8 cellular contexts compared by ENCODE assay signal in the genomic region with DNA sequence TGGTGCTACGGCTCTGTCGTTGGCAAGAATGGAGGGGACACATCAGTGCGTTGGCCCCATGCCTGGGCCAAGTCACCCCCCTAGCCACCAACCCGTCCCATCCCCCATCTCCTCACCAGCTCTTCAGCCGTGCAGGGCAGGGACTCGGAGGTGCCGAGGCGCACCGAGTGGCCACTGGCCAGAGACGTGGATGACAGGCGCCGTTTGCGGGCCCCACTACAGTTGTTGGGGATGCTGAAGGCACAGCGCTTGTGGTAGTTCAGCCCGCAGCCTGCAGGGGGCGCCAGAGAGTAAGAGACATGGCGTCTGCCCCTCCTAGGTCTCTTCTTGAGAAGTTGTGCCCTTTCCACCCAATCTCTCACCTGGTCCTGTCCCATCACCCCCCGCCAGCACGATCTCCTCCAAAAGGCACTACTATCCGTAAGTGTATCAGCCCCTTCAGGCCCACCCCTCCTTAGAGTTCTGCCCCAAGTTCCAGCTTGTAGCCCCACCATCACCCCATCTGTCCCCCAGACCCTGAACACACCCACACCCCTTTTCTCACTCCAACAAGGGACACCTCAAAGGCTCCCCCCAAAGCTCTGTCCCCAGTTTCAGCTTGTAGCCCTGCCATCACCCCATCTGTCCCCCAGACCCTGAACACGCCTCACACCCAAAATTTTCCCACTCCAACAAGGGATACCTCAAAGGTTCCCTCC. TPM values are rescaled to one million over a fixed set of nuclear protein-coding genes. Genes with fewer than 3 reads are reported as not detected.
A peak's percentile ranks its signal among the peaks of the same experiment; 100 is the strongest.
DNase-seq lines count a peak whose midpoint lies in the region; ATAC-seq lines count a peak whose summit lies in the region.

No MANE protein-coding gene starts in this region.

- DNase-seq in ACHN (peak; percentile 27), GM19240 (ENCODE audit: insufficient read length, low spot score) (peak; percentile 80), RPMI8226 (peak; percentile 72), activated gamma-delta T cell (lab: John Stamatoyannopoulos, UW) (peak; percentile 68), Right ventricle myocardium inferior (ENCODE audit: missing footprints) (peak; percentile 91), sciatic nerve (ENCODE audit: low spot score) (peak; percentile 90), SK-N-DZ (ENCODE audit: low spot score) (no peak)

- in situ Hi-C loops in ACHN (cut with HindIII; ENCODE audit: low pct_ligation_motif_present, low pct_unique_long_range_greater_than_20kb, low sequenced_read_pairs), result no loop called here

- intact Hi-C loops in Right ventricle myocardium inferior (cut with DNase I), result loop anchor here (1.0 to 5.0 kb wide), 2 partner anchors 24 to 43 kb away; partner anchors contain the start of genes FKRP and STRN4
- intact Hi-C loops in sciatic nerve (cut with DNase I), result no loop called here

- ATAC-seq in Right ventricle myocardium inferior (peak; percentile 69), sciatic nerve (peak; percentile 81), GM19463 (IDR thresholded peaks at IDR 0.05; ENCODE audit: unreplicated experiment) (no peak)

RNA-seq across cellular contexts. Expression of gene PRKD2, which starts 12.4 kb away (rescaled TPM):
- total RNA-seq in Right ventricle myocardium inferior (9.6 TPM), sciatic nerve (54.0 TPM)
- polyA plus RNA-seq in SK-N-DZ (2014; cell fraction: cytosol; rRNA removed), result 7.4 and 8.8 TPM in 2 replicates
- 10.0 and 12.7 TPM in 2 replicates for polyA plus RNA-seq in SK-N-DZ (2014; cell fraction: nucleus; rRNA removed)

RNA-seq across cellular contexts. Expression of gene FKRP, which starts 41.3 kb away (rescaled TPM):
- total RNA-seq in Right ventricle myocardium inferior (16.2 TPM), sciatic nerve (25.2 TPM)
- polyA plus RNA-seq in SK-N-DZ (2014; cell fraction: cytosol; rRNA removed), result 10.1 and 19.0 TPM in 2 replicates
- polyA plus RNA-seq in SK-N-DZ (2014; cell fraction: nucleus; rRNA removed), result 8.9 and 12.5 TPM in 2 replicates

RNA-seq across cellular contexts. Expression of gene STRN4, which starts 41.7 kb away (rescaled TPM):
- total RNA-seq in Right ventricle myocardium inferior (51.4 TPM), sciatic nerve (70.5 TPM)
- polyA plus RNA-seq in SK-N-DZ (2014; cell fraction: cytosol; rRNA removed), result 85.9 and 92.5 TPM in 2 replicates
- polyA plus RNA-seq in SK-N-DZ (2014; cell fraction: nucleus; rRNA removed), result 108 and 111 TPM in 2 replicates

RNA-seq across cellular contexts. Expression of gene DACT3, which starts 43.5 kb away (rescaled TPM):
- total RNA-seq in Right ventricle myocardium inferior, result 14.1 TPM
- total RNA-seq in sciatic nerve, result 22.2 TPM
- polyA plus RNA-seq in SK-N-DZ (2014; cell fraction: cytosol; rRNA removed), result 3.1 and 6.6 TPM in 2 replicates
- 3.2 and 5.7 TPM in 2 replicates for polyA plus RNA-seq in SK-N-DZ (2014; cell fraction: nucleus; rRNA removed)
